ENCODE assay signal across 11 cellular contexts in the genomic region with DNA sequence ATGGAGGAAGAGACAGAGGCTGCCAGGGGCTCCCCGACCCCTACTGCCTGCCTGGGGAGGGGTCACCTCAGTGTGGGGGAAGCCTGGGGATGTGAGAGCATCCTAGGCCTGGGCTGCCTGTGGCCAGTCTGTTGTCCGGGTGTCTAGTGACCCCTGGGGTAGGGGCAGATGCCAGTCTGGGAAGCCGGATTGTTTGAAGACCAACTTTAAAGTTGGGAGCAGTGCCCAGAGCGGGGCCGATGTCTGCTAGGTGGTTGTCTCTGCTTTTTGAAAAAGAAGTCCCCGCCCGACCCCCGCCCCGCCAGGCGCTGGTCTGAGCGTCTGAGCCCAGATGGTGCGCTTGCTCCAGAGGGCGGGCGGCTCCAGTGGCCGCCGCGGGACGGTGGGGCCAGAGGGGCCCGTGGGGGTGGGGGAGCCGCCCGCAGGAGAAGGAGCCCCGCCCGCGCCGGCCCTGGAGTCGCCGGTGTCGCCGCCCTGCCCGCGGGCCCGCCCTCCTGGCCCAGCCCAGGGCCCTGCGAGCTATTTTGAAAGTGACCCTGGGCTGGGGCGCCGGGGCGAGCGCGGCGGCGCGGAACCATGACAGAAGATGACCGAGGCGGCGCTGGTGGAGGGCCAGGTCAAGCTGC. TPM values are rescaled to one million over a fixed set of nuclear protein-coding genes. Genes with fewer than 3 reads are reported as not detected.
DNase-seq lines count a peak whose midpoint lies in the region; ATAC-seq, FAIRE-seq and TF ChIP-seq lines count a peak whose summit lies in the region.
"Had no signal": no experiment of that assay in that cellular context is flagged by ENCODE, and none has a peak within 500 bp of the region (broad histone marks: within the 10 kb centered on the region; RNA-seq: fewer than 3 reads in every experiment).

A gene with protein sequence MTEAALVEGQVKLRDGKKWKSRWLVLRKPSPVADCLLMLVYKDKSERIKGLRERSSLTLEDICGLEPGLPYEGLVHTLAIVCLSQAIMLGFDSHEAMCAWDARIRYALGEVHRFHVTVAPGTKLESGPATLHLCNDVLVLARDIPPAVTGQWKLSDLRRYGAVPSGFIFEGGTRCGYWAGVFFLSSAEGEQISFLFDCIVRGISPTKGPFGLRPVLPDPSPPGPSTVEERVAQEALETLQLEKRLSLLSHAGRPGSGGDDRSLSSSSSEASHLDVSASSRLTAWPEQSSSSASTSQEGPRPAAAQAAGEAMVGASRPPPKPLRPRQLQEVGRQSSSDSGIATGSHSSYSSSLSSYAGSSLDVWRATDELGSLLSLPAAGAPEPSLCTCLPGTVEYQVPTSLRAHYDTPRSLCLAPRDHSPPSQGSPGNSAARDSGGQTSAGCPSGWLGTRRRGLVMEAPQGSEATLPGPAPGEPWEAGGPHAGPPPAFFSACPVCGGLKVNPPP (plus strand): TSS at position 517 of the 626 bp plus-strand sequence. CDS start 70 bp downstream, at position 587.

- H3K9ac ChIP-seq in kidney (ENCODE audit: low read length in 2 of 2): no peak within 1 kb of the TSS

- intact Hi-C loops in ascending aorta (cut with DNase I): no loop called here
- intact Hi-C loops in kidney (cut with DNase I): no loop called here

- peaks cover 40% of the 10 kb centered on the region for H3K27me3 Mint-ChIP-seq in stimulated activated memory B cell treated with anti-CD40 and anti-IgM and Interleukin-4, amounts not matched to agents 10 μg/mL and 1 μg/mL and 100 μg/mL, for 72 hours

- ATAC-seq in stimulated activated memory B cell treated with anti-CD40 and anti-IgM and Interleukin-4, amounts not matched to agents 10 μg/mL and 1 μg/mL and 100 μg/mL, for 72 hours: peak; percentile 29

- H3K36me3 Mint-ChIP-seq in stimulated activated memory B cell treated with anti-CD40 and anti-IgM and Interleukin-4, amounts not matched to agents 10 μg/mL and 1 μg/mL and 100 μg/mL, for 72 hours: no peaks in the 10 kb centered on the region

- H3K9me3 Mint-ChIP-seq in stimulated activated memory B cell treated with anti-CD40 and anti-IgM and Interleukin-4, amounts not matched to agents 10 μg/mL and 1 μg/mL and 100 μg/mL, for 72 hours: peaks cover 4% of the 10 kb centered on the region

- H3K4me1 ChIP-seq in ascending aorta (peaks cover 10 to 25% of the 10 kb centered on the region in 2 donors), kidney (ENCODE audit: control insufficient read depth in 1 of 2, insufficient read depth in 1 of 2, low read depth in 1 of 2, low read length in 2 of 2) (peaks cover 0 to 4% of the 10 kb centered on the region in 2 donors)

- peak within 1 kb of the TSS; percentile 60 for H3K27ac Mint-ChIP-seq in stimulated activated memory B cell treated with anti-CD40 and anti-IgM and Interleukin-4, amounts not matched to agents 10 μg/mL and 1 μg/mL and 100 μg/mL, for 72 hours

- FAIRE-seq in kidney (lab: Jason Lieb, UNC): no peak

- H3K4me3 Mint-ChIP-seq in stimulated activated memory B cell treated with anti-CD40 and anti-IgM and Interleukin-4, amounts not matched to agents 10 μg/mL and 1 μg/mL and 100 μg/mL, for 72 hours: peak within 1 kb of the TSS; percentile 65

- H3K27me3 ChIP-seq in H7 (ENCODE audit: control insufficient read depth, insufficient read depth, low read length): no peaks in the 10 kb centered on the region; the same call in 1 of the 2 replicates
- no peaks in the 10 kb centered on the region for H3K27me3 ChIP-seq in ascending aorta

- H3K4me3 ChIP-seq in H7 (ENCODE audit: insufficient read depth, low read depth, low read length) (no peak within 1 kb of the TSS), ascending aorta (peak within 1 kb of the TSS; percentile 56 to 87), kidney (ENCODE audit: low read length in 2 of 2) (no peak within 1 kb of the TSS)
- H3K4me3 ChIP-seq: lung had no signal

- peaks cover 13% of the 10 kb centered on the region for H3K4me1 Mint-ChIP-seq in stimulated activated memory B cell treated with anti-CD40 and anti-IgM and Interleukin-4, amounts not matched to agents 10 μg/mL and 1 μg/mL and 100 μg/mL, for 72 hours

- H3K36me3 ChIP-seq in H7 (replicated peaks; ENCODE audit: control insufficient read depth, insufficient read depth, low read length) (no peaks in the 10 kb centered on the region), ascending aorta (no peaks in the 10 kb centered on the region), kidney (ENCODE audit: control insufficient read depth in 1 of 2, insufficient read depth in 2 of 2, low read length in 2 of 2) (no peaks in the 10 kb centered on the region)

- H3K27ac ChIP-seq in ascending aorta (peak within 1 kb of the TSS; percentile 54 to 88), kidney (ENCODE audit: low read depth in 2 of 2, low read length in 2 of 2) (peak within 1 kb of the TSS in 1 of 2 donors; percentile 22)

- TF ChIP-seq CTCF in ascending aorta (IDR thresholded peaks at IDR 0.05) (no peak), kidney (IDR thresholded peaks at IDR 0.05; ENCODE audit: borderline replicate concordance, extremely low read depth, insufficient read depth) (no peak)

- no peaks in the 10 kb centered on the region for H3K9me3 ChIP-seq in ascending aorta
- no peaks in the 10 kb centered on the region for H3K9me3 ChIP-seq in kidney (ENCODE audit: control insufficient read depth in 1 of 2, low read length in 2 of 2)

- peak; percentile 89 for DNase-seq in H7
- no peak for DNase-seq in ascending aorta (ENCODE audit: low spot score in 2 of 2)
- DNase-seq in kidney: peak; percentile 81
- no peak for DNase-seq in GM19240 (ENCODE audit: insufficient read length, low spot score)
- no peak for DNase-seq in SIG-M5 treated with dmso at 0.1 percent for 504 hours (lab: John Stamatoyannopoulos, UW; ENCODE audit: unreplicated experiment)
- DNase-seq in NCI-H2081 (lab: John Stamatoyannopoulos, UW): no peak
- no peak for DNase-seq in stimulated activated CD4-positive, alpha-beta T cell treated with anti-CD3 and anti-CD28 coated beads, Interleukin-1b, Interleukin-23, amount 100 ng/mL, for 48 hours
- DNase-seq: cortex of kidney, NCI-H187 had no signal

RNA-seq across cellular contexts. Expression of the gene that starts here (rescaled TPM):
- total RNA-seq in H7 (2014; rRNA removed; shearing (Covaris generic)): 0.22 and 0.73 TPM in 2 replicates
- total RNA-seq in ascending aorta (33.5 TPM), kidney (7.0 TPM)
- 1.2 TPM for polyA plus RNA-seq in kidney (ENCODE audit: insufficient read depth, low read depth, low replicate concordance)

Comparison
In these comparisons a context has a peak if more than half of its experiments do, and no peak if none do; other contexts are left out.
1. Peak in DNase-seq in H7; RNA of the gene not detected or under 1 TPM.
2. H3K4me3 ChIP-seq: peak in ascending aorta (2 of 2); none in H7 (single experiment) and kidney (0 of 2).